9 cellular contexts compared by ENCODE assay signal in genomic region chr9:133935328-133936040, GRCh38. TPM values are rescaled to one million over a fixed set of nuclear protein-coding genes. Genes with fewer than 3 reads are reported as not detected.
DNase-seq lines count a peak whose midpoint lies in the region; ATAC-seq and TF ChIP-seq lines count a peak whose summit lies in the region.
"Had no signal": no experiment of that assay in that cellular context is flagged by ENCODE, and none has a peak within 500 bp of the region (broad histone marks: within the 10 kb centered on the region; RNA-seq: fewer than 3 reads in every experiment).

No MANE protein-coding gene starts in this region.

- DNase-seq in NCI-H146 treated with DMSO at 0.1 percent for 48 hours (lab: John Stamatoyannopoulos, UW; ENCODE audit: unreplicated experiment) (peak; percentile 55), testis (peak; percentile 71), NCI-H187 treated with DMSO at 0.1 percent for 48 hours (lab: John Stamatoyannopoulos, UW) (no peak)
- DNase-seq in activated CD4-positive, alpha-beta T cell treated with anti-CD3 and anti-CD28 coated beads for 4 hours, result no peak
- DNase-seq: activated B cell treated with CpG ODN at 0.5 μM for 24 hours had no signal

- no peaks in the 10 kb centered on the region for H3K9me3 ChIP-seq in liver (ENCODE audit: control insufficient read depth in 4 of 4, low read length in 3 of 4)
- no peaks in the 10 kb centered on the region for H3K9me3 ChIP-seq in testis
- H3K9me3 ChIP-seq: vagina had no signal

- H3K27me3 ChIP-seq in liver (ENCODE audit: control insufficient read depth in 4 of 4, insufficient read depth in 4 of 4, low read length in 3 of 4), result no peaks in the 10 kb centered on the region
- H3K27me3 ChIP-seq in testis, result no peaks in the 10 kb centered on the region
- H3K27me3 ChIP-seq: vagina had no signal

- TF ChIP-seq CTCF in liver (IDR thresholded peaks at IDR 0.05; ENCODE audit: low read depth, low read length, missing input control) (no peak), testis (IDR thresholded peaks at IDR 0.05) (no peak)

- intact Hi-C loops in testis (cut with DNase I; ENCODE audit: low total_unique reads), result no loop called here

- H3K4me3 ChIP-seq in liver (ENCODE audit: low read depth in 1 of 3, low read length in 3 of 3) (no peak overlapping the region), testis (no peak overlapping the region)
- H3K4me3 ChIP-seq: vagina had no signal

- peak overlapping the region; percentile 47 for H3K27ac ChIP-seq in cingulate gyrus (ENCODE audit: low read depth, low read length)
- peak overlapping the region; percentile 61 to 70 for H3K27ac ChIP-seq in liver (ENCODE audit: low read depth in 1 of 2, low read length in 2 of 2)
- no peak overlapping the region for H3K27ac ChIP-seq in testis
- H3K27ac ChIP-seq: vagina had no signal

- no peak for TF ChIP-seq POLR2A in testis (IDR thresholded peaks at IDR 0.05)

- 44% methylated on average over 30 of the region's 30 CpGs for WGBS in liver
- 61 to 67% methylated on average over 30 of the region's 30 CpGs for WGBS in testis, 2 donors

- no peak overlapping the region for H3K9ac ChIP-seq in liver (ENCODE audit: low read depth in 1 of 2, low read length in 2 of 2)

- ATAC-seq in HG03280 (IDR thresholded peaks at IDR 0.05; ENCODE audit: unreplicated experiment), result no peak

- H3K36me3 ChIP-seq in liver (ENCODE audit: control insufficient read depth in 4 of 4, insufficient read depth in 3 of 4, low read depth in 1 of 4, low read length in 3 of 4) (peaks cover 0 to 16% (median 0%) of the 10 kb centered on the region in 4 donors), testis (ENCODE audit: low read depth, missing control alignments) (no peaks in the 10 kb centered on the region)
- H3K36me3 ChIP-seq: vagina had no signal

- TF ChIP-seq RAD21 in liver (IDR thresholded peaks at IDR 0.05), result peak; percentile 58 to 72

- H3K4me1 ChIP-seq in liver (ENCODE audit: control insufficient read depth in 4 of 4, insufficient read depth in 4 of 4, low read length in 3 of 4), result peaks cover 10 to 29% (median 15%) of the 10 kb centered on the region in 4 donors
- H3K4me1 ChIP-seq in testis, result peaks cover 21% of the 10 kb centered on the region

TF ChIP-seq in liver, 16 proteins besides CTCF, POLR2A, EP300 and RAD21:
- peak; percentile 22 for TF ChIP-seq SP1 (IDR thresholded peaks at IDR 0.05)
- no peak for TF ChIP-seq JUND (IDR thresholded peaks at IDR 0.05)
- peak; percentile 27 for TF ChIP-seq NR2F2 (IDR thresholded peaks at IDR 0.05)
- no peak for TF ChIP-seq FOXA2 (IDR thresholded peaks at IDR 0.05)

RNA-seq across cellular contexts. Expression of gene VAV2, which starts 56.6 kb away (rescaled TPM):
- total RNA-seq in liver (10 to 100 TPM; 12.6 to 26.4 TPM), testis (10 to 100 TPM; 12.2 to 14.1 TPM)
- polyA plus RNA-seq in liver (10 to 100 TPM in 1 of 2 donors, 1 to 10 TPM in 1; 4.9 to 21.4 TPM), testis (ENCODE audit: insufficient read depth, low read depth, low replicate concordance) (11.0 TPM)

Comparison
In these comparisons a context has a peak if more than half of its experiments do, and no peak if none do; other contexts are left out.
1. DNase-seq: peak in NCI-H146 treated with DMSO at 0.1 percent for 48 hours (single experiment) and testis (single experiment); none in NCI-H187 treated with DMSO at 0.1 percent for 48 hours (single experiment) and activated CD4-positive, alpha-beta T cell treated with anti-CD3 and anti-CD28 coated beads for 4 hours (0 of 2).
2. H3K27ac ChIP-seq: peak in cingulate gyrus (single experiment) and liver (2 of 2); none in testis (0 of 2).